Comparison of ENCODE assay signal across 12 cellular contexts in the genomic region with DNA sequence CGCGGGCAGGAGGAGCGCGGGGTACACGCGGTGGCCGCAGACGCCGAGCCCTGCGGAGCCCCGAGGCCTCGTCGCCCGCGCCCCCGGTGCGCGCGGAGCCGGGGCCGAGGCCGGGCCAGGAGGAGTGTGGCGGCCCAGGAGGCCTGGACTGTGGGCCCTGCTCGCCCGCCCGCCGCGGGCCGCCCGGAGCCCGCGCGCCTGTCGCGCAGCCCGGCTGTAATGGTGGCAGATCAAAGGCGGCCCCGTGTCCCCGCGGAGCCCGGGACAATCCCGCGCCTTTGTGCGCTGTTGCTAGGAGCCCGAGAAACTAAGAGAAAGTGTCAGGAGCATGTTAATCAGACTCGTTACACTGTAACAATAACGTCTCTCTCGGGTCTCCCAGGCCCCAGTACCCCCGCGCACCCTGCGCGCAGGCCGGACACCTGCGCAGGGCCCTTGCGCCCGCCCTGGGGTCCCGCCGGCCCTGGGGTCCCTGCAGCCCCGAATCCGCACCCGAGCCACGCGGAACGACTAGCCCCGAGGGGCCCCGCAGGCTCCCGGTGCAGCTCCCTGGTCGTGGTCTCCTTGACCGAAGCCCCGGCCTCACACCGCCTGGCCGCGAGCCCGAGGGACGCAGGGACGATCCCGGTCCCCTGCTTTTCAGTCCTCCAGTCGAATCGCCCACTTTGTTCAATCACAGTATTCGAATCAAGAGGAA.
DNase-seq lines count a peak whose midpoint lies in the region; ATAC-seq, FAIRE-seq and TF ChIP-seq lines count a peak whose summit lies in the region.
"Had no signal": no experiment of that assay in that cellular context is flagged by ENCODE, and none has a peak within 500 bp of the region (broad histone marks: within the 10 kb centered on the region; RNA-seq: fewer than 3 reads in every experiment).

No MANE protein-coding gene starts in this region.

- H3K4me3 Mint-ChIP-seq in natural killer cell treated with Interleukin-12 subunit alpha and Interleukin-12 subunit beta and Interleukin-15 and Interleukin-18, amount 100 ng/mL, for 72 hours = peak overlapping the region; percentile 70

- H3K27ac ChIP-seq in ACC112 (ENCODE audit: low read depth, low read length) (no peak overlapping the region), duodenal mucosa (ENCODE audit: low read depth, low read length) (no peak overlapping the region), kidney (ENCODE audit: low read depth in 2 of 2, low read length in 2 of 2) (no peak overlapping the region)
- H3K27ac ChIP-seq: KMS-11, parathyroid adenoma had no signal

- H3K36me3 Mint-ChIP-seq in natural killer cell treated with Interleukin-12 subunit alpha and Interleukin-12 subunit beta and Interleukin-15 and Interleukin-18, amount 100 ng/mL, for 72 hours = no peaks in the 10 kb centered on the region

- peaks cover 7% of the 10 kb centered on the region for H3K4me1 ChIP-seq in ACC112 (ENCODE audit: control insufficient read depth, insufficient read depth, low read length, unreplicated experiment)
- peaks cover 24% of the 10 kb centered on the region for H3K4me1 ChIP-seq in ES-I3 (ENCODE audit: insufficient read depth, low read length)
- H3K4me1 ChIP-seq in duodenal mucosa (ENCODE audit: control insufficient read depth in 1 of 2, insufficient read depth in 2 of 2, low read length in 2 of 2) = peaks cover 0 to 5% of the 10 kb centered on the region in 2 donors
- no peaks in the 10 kb centered on the region for H3K4me1 ChIP-seq in kidney (ENCODE audit: control insufficient read depth in 1 of 2, insufficient read depth in 1 of 2, low read depth in 1 of 2, low read length in 2 of 2)
- H3K4me1 ChIP-seq: parathyroid adenoma had no signal

- intact Hi-C loops in kidney (cut with DNase I) = no loop called here

- H3K27me3 Mint-ChIP-seq in natural killer cell treated with Interleukin-12 subunit alpha and Interleukin-12 subunit beta and Interleukin-15 and Interleukin-18, amount 100 ng/mL, for 72 hours = peaks cover 45 to 57% of the 10 kb centered on the region in 2 donors

- no peaks in the 10 kb centered on the region for H3K79me2 ChIP-seq in ACC112 (ENCODE audit: control insufficient read depth, insufficient read depth, low read length, unreplicated experiment)
- H3K79me2 ChIP-seq: parathyroid adenoma had no signal

- DNase-seq in natural killer cell treated with Interleukin-12 subunit alpha and Interleukin-12 subunit beta and Interleukin-15 and Interleukin-18, amount 100 ng/mL, for 72 hours (ENCODE audit: low spot score) = no peak
- DNase-seq in kidney = no peak
- no peak for DNase-seq in globus pallidus (ENCODE audit: low spot score)
- no peak for DNase-seq in AG08395 (ENCODE audit: low spot score)
- DNase-seq: NCI-H524 had no signal

- no peaks in the 10 kb centered on the region for H3K36me3 ChIP-seq in ACC112 (ENCODE audit: insufficient read depth, low read length)
- no peaks in the 10 kb centered on the region for H3K36me3 ChIP-seq in ES-I3 (ENCODE audit: insufficient read depth, low read length)
- no peaks in the 10 kb centered on the region for H3K36me3 ChIP-seq in duodenal mucosa (ENCODE audit: control insufficient read depth in 1 of 2, insufficient read depth in 2 of 2, low read length in 2 of 2)
- H3K36me3 ChIP-seq in kidney (ENCODE audit: control insufficient read depth in 1 of 2, insufficient read depth in 2 of 2, low read length in 2 of 2) = no peaks in the 10 kb centered on the region

- H3K9me3 Mint-ChIP-seq in natural killer cell treated with Interleukin-12 subunit alpha and Interleukin-12 subunit beta and Interleukin-15 and Interleukin-18, amount 100 ng/mL, for 72 hours = no peaks in the 10 kb centered on the region

- H3K9ac ChIP-seq in ES-I3 (ENCODE audit: low read depth, low read length) (peak overlapping the region; percentile 44; the same call in 1 of the 2 replicates), duodenal mucosa (ENCODE audit: low read depth in 1 of 2, low read length in 2 of 2) (no peak overlapping the region), kidney (ENCODE audit: low read length in 2 of 2) (no peak overlapping the region)
- H3K9ac ChIP-seq: KMS-11, parathyroid adenoma had no signal

- no peak overlapping the region for H2AFZ ChIP-seq in ACC112 (ENCODE audit: low read length, unreplicated experiment)

- H3K4me1 Mint-ChIP-seq in natural killer cell treated with Interleukin-12 subunit alpha and Interleukin-12 subunit beta and Interleukin-15 and Interleukin-18, amount 100 ng/mL, for 72 hours (ENCODE audit: low read depth in 2 of 2) = peaks cover 11 to 17% of the 10 kb centered on the region in 2 donors

- 0 out of 2 replicates have a peak overlapping the region, but pooled peaks have one; percentile 66 for H3K4me3 ChIP-seq in ACC112 (ENCODE audit: low read depth, low read length)
- H3K4me3 ChIP-seq in duodenal mucosa (ENCODE audit: low read depth in 1 of 2, low read length in 2 of 2) = peak overlapping the region; percentile 73 to 78
- H3K4me3 ChIP-seq in kidney (ENCODE audit: low read length in 2 of 2) = no peak overlapping the region

- H3K27me3 ChIP-seq in ACC112 (ENCODE audit: insufficient read depth, low read length) = peaks cover 63% of the 10 kb centered on the region
- H3K27me3 ChIP-seq in duodenal mucosa (ENCODE audit: control insufficient read depth in 1 of 2, insufficient read depth in 2 of 2, low read length in 2 of 2) = peaks cover 7 to 23% of the 10 kb centered on the region in 2 donors

- H3K27ac Mint-ChIP-seq in natural killer cell treated with Interleukin-12 subunit alpha and Interleukin-12 subunit beta and Interleukin-15 and Interleukin-18, amount 100 ng/mL, for 72 hours = no peak overlapping the region

- ATAC-seq in natural killer cell treated with Interleukin-12 subunit alpha and Interleukin-12 subunit beta and Interleukin-15 and Interleukin-18, amount 100 ng/mL, for 72 hours = peak in 1 of 2 donors; percentile 14
- no peak for ATAC-seq in GM18519 (IDR thresholded peaks at IDR 0.05; ENCODE audit: low FRiP score, unreplicated experiment)

- no peak for TF ChIP-seq CTCF in kidney (IDR thresholded peaks at IDR 0.05; ENCODE audit: borderline replicate concordance, extremely low read depth, insufficient read depth)

- H3K9me3 ChIP-seq in ES-I3 (ENCODE audit: control insufficient read depth, insufficient read depth, low read length) (no peaks in the 10 kb centered on the region), duodenal mucosa (ENCODE audit: control insufficient read depth in 1 of 2, low read length in 2 of 2) (no peaks in the 10 kb centered on the region), kidney (ENCODE audit: control insufficient read depth in 1 of 2, low read length in 2 of 2) (no peaks in the 10 kb centered on the region)

- FAIRE-seq in kidney (lab: Jason Lieb, UNC) = no peak
- FAIRE-seq: GM18507 had no signal

Comparison
In these comparisons a context has a peak if more than half of its experiments do, and no peak if none do; other contexts are left out.
1. H3K4me3 ChIP-seq: peak in ACC112 (single experiment) and duodenal mucosa (2 of 2); none in kidney (0 of 2).